Comparison of ENCODE assay signal across 1 cellular context in the genomic region with DNA sequence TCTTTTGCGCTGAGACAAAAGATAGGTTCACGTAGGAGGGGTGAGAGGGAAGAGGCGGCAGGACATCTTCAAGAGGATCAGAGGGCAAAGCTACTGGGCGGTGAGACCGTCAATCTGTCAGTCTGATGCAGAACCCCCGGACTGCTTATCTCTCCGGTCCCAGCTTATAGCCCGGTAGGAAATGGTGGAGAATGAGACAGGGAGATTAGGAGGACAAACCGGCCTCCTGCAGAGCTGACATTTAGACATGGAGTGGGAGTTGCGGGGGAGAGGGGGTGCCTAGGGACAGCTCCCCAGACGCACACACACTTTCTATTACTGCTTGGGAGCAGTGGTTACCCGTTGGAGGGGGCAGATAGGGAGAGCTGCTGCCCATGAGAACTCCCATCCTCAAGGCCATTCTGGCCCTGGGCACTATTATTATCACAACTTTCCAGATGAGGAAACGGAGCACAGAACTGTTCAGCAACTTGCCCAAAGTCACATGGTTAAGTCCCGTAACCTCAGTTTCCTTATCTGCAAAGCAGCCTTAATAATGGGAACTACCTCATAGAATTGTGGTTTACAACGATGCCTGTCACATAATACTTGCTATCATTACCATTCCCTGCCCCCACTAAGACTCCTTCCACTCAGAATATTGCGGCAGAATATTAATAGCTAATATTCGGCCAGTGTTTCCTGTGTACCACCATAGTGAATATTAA.
A peak's percentile ranks its signal among the peaks of the same experiment; 100 is the strongest.
TF ChIP-seq lines count a peak whose summit lies in the region.

No MANE protein-coding gene starts in this region.

TF ChIP-seq in K562, 482 proteins besides CTCF, POLR2A, EP300 and RAD21 (continued from another document and continues in another):
- TF ChIP-seq CEBPZ (IDR thresholded peaks at IDR 0.05; ENCODE audit: borderline replicate concordance, low read depth, low read length) (no peak), ZNF76 (CRISPR knock-in tag; IDR thresholded peaks at IDR 0.05; ENCODE audit: borderline replicate concordance) (no peak), RBM17 (IDR thresholded peaks at IDR 0.05; ENCODE audit: borderline replicate concordance, low read depth, low read length) (no peak), TCFL5 (CRISPR knock-in tag; conservative IDR thresholded peaks at IDR 0.05) (no peak), PRMT5 (CRISPR knock-in tag; IDR thresholded peaks at IDR 0.05) (no peak), RCOR1 (IDR thresholded peaks at IDR 0.05; ENCODE audit: borderline replicate concordance in 1 of 2, low read depth in 2 of 2, low read length in 2 of 2) (peak; percentile 84 to 92), ZNF263 (CRISPR knock-in tag; IDR thresholded peaks at IDR 0.05; ENCODE audit: borderline replicate concordance) (no peak), FOXJ2 (tag; IDR thresholded peaks at IDR 0.05) (no peak), HNRNPK (IDR thresholded peaks at IDR 0.05; ENCODE audit: low read depth, low read length, poor library complexity, severe bottlenecking) (no peak), EHMT2 (IDR thresholded peaks at IDR 0.05) (0 out of 2 replicates have a peak, but pooled peaks have one; percentile 28), NR4A1 (CRISPR knock-in tag; IDR thresholded peaks at IDR 0.05) (no peak), NR4A1 (tag; IDR thresholded peaks at IDR 0.05) (peak; percentile 64; the same call in 1 of the 2 replicates), NR2F6 (CRISPR knock-in tag; IDR thresholded peaks at IDR 0.05) (no peak), PURB (CRISPR knock-in tag; IDR thresholded peaks at IDR 0.05; ENCODE audit: low read depth) (no peak), TCF7L2 (IDR thresholded peaks at IDR 0.05; ENCODE audit: low read depth, low read length) (no peak), KAT7 (CRISPR knock-in tag; IDR thresholded peaks at IDR 0.05; ENCODE audit: borderline replicate concordance) (no peak), CBX8 (IDR thresholded peaks at IDR 0.05; ENCODE audit: borderline replicate concordance, extremely low read depth, low read depth, low read length, poor library complexity, severe bottlenecking) (no peak), SUPT5H (IDR thresholded peaks at IDR 0.05) (peak; percentile 65), ZNF140 (CRISPR knock-in tag; IDR thresholded peaks at IDR 0.05) (no peak), ZBTB26 (CRISPR knock-in tag; IDR thresholded peaks at IDR 0.05) (no peak), ESRRA (IDR thresholded peaks at IDR 0.05; ENCODE audit: borderline replicate concordance, low read depth) (peak; percentile 56; the same call in 1 of the 2 replicates), MED1 (CRISPR knock-in tag; IDR thresholded peaks at IDR 0.05; ENCODE audit: borderline replicate concordance) (no peak), ETS2 (tag; IDR thresholded peaks at IDR 0.05; ENCODE audit: borderline replicate concordance, poor library complexity, severe bottlenecking) (no peak), NBN (IDR thresholded peaks at IDR 0.05; ENCODE audit: low read depth) (peak; percentile 97), NR3C1 (CRISPR knock-in tag; IDR thresholded peaks at IDR 0.05) (no peak), SRF (CRISPR knock-in tag; IDR thresholded peaks at IDR 0.05) (no peak), PCBP2 (IDR thresholded peaks at IDR 0.05; ENCODE audit: low read depth, low read length, poor library complexity, severe bottlenecking) (no peak), CBX2 (IDR thresholded peaks at IDR 0.05; ENCODE audit: insufficient read depth, low read length, poor library complexity, severe bottlenecking) (no peak), TSC22D4 (tag; IDR thresholded peaks at IDR 0.05) (no peak), STAT5A (IDR thresholded peaks at IDR 0.05; ENCODE audit: borderline replicate concordance, low read length) (peak; percentile 95), MCM5 (IDR thresholded peaks at IDR 0.05; ENCODE audit: low read depth) (no peak), MLX (CRISPR knock-in tag; conservative IDR thresholded peaks at IDR 0.05) (no peak), ARID3A (IDR thresholded peaks at IDR 0.05; ENCODE audit: borderline replicate concordance, low read depth, low read length) (no peak), RBM34 (IDR thresholded peaks at IDR 0.05; ENCODE audit: borderline replicate concordance, insufficient read depth, low read length) (no peak), E2F8 (IDR thresholded peaks at IDR 0.05; ENCODE audit: low read depth, partially characterized antibody) (peak; percentile 56), MEF2D (tag; conservative IDR thresholded peaks at IDR 0.05; ENCODE audit: low read depth) (peak; percentile 86), HDAC2 (IDR thresholded peaks at IDR 0.05) (peak; percentile 92), LCOR (CRISPR knock-in tag; IDR thresholded peaks at IDR 0.05) (peak; percentile 77), NFIX (CRISPR knock-in tag; IDR thresholded peaks at IDR 0.05; ENCODE audit: low read depth) (no peak), SP1 (CRISPR knock-in tag; IDR thresholded peaks at IDR 0.05) (no peak), TOE1 (IDR thresholded peaks at IDR 0.05; ENCODE audit: borderline replicate concordance) (peak; percentile 76), TOE1 (CRISPR knock-in tag; IDR thresholded peaks at IDR 0.05; ENCODE audit: borderline replicate concordance, low read depth) (no peak), BRD4 (IDR thresholded peaks at IDR 0.05) (peak; percentile 96), E4F1 (CRISPR knock-in tag; IDR thresholded peaks at IDR 0.05; ENCODE audit: borderline replicate concordance) (no peak), FUS (optimal IDR thresholded peaks at IDR 0.05; ENCODE audit: low read depth, low read length) (no peak)
- TF ChIP-seq, protein P1, sequence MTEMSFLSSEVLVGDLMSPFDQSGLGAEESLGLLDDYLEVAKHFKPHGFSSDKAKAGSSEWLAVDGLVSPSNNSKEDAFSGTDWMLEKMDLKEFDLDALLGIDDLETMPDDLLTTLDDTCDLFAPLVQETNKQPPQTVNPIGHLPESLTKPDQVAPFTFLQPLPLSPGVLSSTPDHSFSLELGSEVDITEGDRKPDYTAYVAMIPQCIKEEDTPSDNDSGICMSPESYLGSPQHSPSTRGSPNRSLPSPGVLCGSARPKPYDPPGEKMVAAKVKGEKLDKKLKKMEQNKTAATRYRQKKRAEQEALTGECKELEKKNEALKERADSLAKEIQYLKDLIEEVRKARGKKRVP (CRISPR knock-in tag; IDR thresholded peaks at IDR 0.05) = no peak
- TF ChIP-seq, protein P2, sequence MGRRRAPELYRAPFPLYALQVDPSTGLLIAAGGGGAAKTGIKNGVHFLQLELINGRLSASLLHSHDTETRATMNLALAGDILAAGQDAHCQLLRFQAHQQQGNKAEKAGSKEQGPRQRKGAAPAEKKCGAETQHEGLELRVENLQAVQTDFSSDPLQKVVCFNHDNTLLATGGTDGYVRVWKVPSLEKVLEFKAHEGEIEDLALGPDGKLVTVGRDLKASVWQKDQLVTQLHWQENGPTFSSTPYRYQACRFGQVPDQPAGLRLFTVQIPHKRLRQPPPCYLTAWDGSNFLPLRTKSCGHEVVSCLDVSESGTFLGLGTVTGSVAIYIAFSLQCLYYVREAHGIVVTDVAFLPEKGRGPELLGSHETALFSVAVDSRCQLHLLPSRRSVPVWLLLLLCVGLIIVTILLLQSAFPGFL (CRISPR knock-in tag; IDR thresholded peaks at IDR 0.05) = no peak
- TF ChIP-seq, protein P3, sequence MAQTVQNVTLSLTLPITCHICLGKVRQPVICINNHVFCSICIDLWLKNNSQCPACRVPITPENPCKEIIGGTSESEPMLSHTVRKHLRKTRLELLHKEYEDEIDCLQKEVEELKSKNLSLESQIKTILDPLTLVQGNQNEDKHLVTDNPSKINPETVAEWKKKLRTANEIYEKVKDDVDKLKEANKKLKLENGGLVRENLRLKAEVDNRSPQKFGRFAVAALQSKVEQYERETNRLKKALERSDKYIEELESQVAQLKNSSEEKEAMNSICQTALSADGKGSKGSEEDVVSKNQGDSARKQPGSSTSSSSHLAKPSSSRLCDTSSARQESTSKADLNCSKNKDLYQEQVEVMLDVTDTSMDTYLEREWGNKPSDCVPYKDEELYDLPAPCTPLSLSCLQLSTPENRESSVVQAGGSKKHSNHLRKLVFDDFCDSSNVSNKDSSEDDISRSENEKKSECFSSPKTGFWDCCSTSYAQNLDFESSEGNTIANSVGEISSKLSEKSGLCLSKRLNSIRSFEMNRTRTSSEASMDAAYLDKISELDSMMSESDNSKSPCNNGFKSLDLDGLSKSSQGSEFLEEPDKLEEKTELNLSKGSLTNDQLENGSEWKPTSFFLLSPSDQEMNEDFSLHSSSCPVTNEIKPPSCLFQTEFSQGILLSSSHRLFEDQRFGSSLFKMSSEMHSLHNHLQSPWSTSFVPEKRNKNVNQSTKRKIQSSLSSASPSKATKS (CRISPR knock-in tag; IDR thresholded peaks at IDR 0.05) = no peak
